ENCODE assay signal across 8 cellular contexts in the genomic region with DNA sequence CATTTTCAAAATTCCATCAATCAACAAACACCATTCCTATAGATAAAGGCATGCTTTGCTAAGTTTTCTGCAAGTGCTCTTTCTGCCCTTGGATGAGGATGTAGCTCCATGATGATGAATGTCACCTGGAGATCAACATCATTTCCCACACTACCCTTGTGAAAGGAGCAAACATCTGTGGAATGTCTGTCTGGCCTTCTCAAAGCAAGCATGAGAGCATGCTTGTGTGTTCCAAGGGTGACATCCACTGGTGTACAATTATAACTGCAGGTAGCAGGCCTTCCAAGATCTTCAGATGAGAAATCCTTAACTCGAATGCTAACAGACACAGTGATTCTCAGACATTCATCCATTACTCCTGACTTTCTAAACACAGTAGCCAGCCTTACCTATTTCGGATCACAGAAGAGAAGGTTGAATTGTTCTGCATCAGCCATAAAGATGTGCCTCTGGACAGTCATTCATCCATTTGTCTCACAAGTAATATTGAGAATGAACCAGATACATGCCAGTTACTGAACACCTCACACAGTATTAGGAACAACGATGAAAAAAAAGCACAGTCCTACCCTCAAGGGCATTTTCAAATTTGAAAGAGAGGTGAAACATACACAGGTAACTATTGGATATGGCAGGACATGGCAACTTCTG.
DNase-seq lines count a peak whose midpoint lies in the region; ATAC-seq and TF ChIP-seq lines count a peak whose summit lies in the region.

No MANE protein-coding gene starts in this region.

- no peak for TF ChIP-seq POLR2A in NB4 (IDR thresholded peaks at IDR 0.05; ENCODE audit: extremely low read depth, insufficient read length)

- peak; percentile 49 for TF ChIP-seq CTCF in NB4 (IDR thresholded peaks at IDR 0.05; ENCODE audit: low read depth, low read length)

- in situ Hi-C loops in SK-MEL-5 (cut with HindIII; ENCODE audit: low pct_unique_long_range_greater_than_20kb, low sequenced_read_pairs), result no loop called here

- DNase-seq in AG20443 (ENCODE audit: low spot score) (peak; percentile 80), NB4 (ENCODE audit: low read depth) (peak; percentile 65), SK-MEL-5 (ENCODE audit: low read depth, low spot score) (peak; percentile 89), mucosa of gallbladder (ENCODE audit: low spot score) (peak; percentile 46)

- no peak overlapping the region for H3K4me3 ChIP-seq in NB4 (ENCODE audit: low read depth, low read length)

- ATAC-seq in GM18498 (IDR thresholded peaks at IDR 0.05; ENCODE audit: unreplicated experiment) (peak; percentile 93), HG02642 (IDR thresholded peaks at IDR 0.05; ENCODE audit: poor library complexity, unreplicated experiment) (peak; percentile 93), esophagus mucosa (peak; percentile 93), HG02840 (IDR thresholded peaks at IDR 0.05; ENCODE audit: low FRiP score, unreplicated experiment) (no peak)
